24 cellular contexts compared by ENCODE assay signal in the genomic region with DNA sequence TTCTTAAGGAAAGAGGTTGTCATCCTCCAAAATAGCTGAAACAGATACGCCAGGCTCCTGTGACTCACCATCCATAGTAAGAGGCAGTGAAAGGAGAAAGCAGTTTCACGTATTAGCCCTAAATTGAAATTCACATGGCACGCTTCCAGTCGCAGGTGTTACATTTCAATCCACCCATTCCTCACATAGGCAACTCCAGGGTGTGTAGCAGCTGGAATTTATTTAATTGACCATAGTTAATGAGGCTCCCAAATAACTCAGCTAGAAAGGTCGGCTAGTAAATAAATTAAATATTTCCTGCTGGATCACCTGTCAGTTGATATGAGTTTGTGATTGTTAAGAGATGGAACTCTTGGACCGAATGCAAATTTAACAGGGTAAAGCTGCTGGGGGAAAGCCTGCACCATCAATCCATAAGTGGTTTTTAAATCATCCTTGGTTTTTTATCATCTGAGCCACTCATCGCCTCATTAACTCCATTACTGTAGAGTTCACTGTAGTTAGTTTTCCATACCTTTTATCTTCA. TPM values are rescaled to one million over a fixed set of nuclear protein-coding genes. Genes with fewer than 3 reads are reported as not detected.
DNase-seq lines count a peak whose midpoint lies in the region; FAIRE-seq and TF ChIP-seq lines count a peak whose summit lies in the region.
"Had no signal": no experiment of that assay in that cellular context is flagged by ENCODE, and none has a peak within 500 bp of the region (broad histone marks: within the 10 kb centered on the region; RNA-seq: fewer than 3 reads in every experiment).

No MANE protein-coding gene starts in this region.

- no peak for TF ChIP-seq CTCF in osteoblast (IDR thresholded peaks at IDR 0.05; ENCODE audit: extremely low read depth, low read depth, low read length)

- H2AFZ ChIP-seq in osteoblast (ENCODE audit: low read length): no peak overlapping the region

- H3K79me2 ChIP-seq in osteoblast (ENCODE audit: insufficient read depth, low read length): no peaks in the 10 kb centered on the region

- no peak overlapping the region for H3K4me3 ChIP-seq in osteoblast (ENCODE audit: insufficient read depth, low read length)
- H3K4me3 ChIP-seq: BLaER1, gastrocnemius medialis, lower lobe of right lung, spleen, upper lobe of left lung had no signal

- no peak overlapping the region for H3K27ac ChIP-seq in osteoblast (ENCODE audit: low read depth, low read length)
- H3K27ac ChIP-seq: BLaER1, gastrocnemius medialis, lower lobe of right lung, spleen, upper lobe of left lung had no signal

- no peak overlapping the region for H3K4me2 ChIP-seq in osteoblast (ENCODE audit: insufficient read depth, low read length)
- H3K4me2 ChIP-seq: BLaER1 had no signal

- peaks cover 6% of the 10 kb centered on the region for H3K36me3 ChIP-seq in osteoblast (ENCODE audit: insufficient read depth, low read length)

- H3K4me1 ChIP-seq in osteoblast (ENCODE audit: insufficient read depth, low read length): no peaks in the 10 kb centered on the region
- H3K4me1 ChIP-seq: BLaER1, gastrocnemius medialis had no signal

- H3K27me3 ChIP-seq in osteoblast (ENCODE audit: insufficient read depth, low read length): no peaks in the 10 kb centered on the region
- H3K27me3 ChIP-seq: BLaER1, gastrocnemius medialis, spleen, upper lobe of left lung had no signal

- no peak for FAIRE-seq in urothelium cell line (lab: Jason Lieb, UNC)
- FAIRE-seq: endothelial cell of umbilical vein, GM18507 had no signal

- H4K20me1 ChIP-seq in osteoblast (ENCODE audit: insufficient read depth, low read length): no peaks in the 10 kb centered on the region

- peak; percentile 24 for DNase-seq in NCI-H2029 (lab: John Stamatoyannopoulos, UW)
- no peak for DNase-seq in NCI-H2029 treated with DMSO at 0.1 percent for 48 hours (lab: John Stamatoyannopoulos, UW)
- DNase-seq in NCI-H146 (lab: John Stamatoyannopoulos, UW): peak; percentile 90
- peak; percentile 89 for DNase-seq in NCI-H748 (lab: John Stamatoyannopoulos, UW; ENCODE audit: unreplicated experiment)
- peak; percentile 58 for DNase-seq in osteoblast (ENCODE audit: insufficient read length, low spot score, missing footprints)
- DNase-seq in SHP77 treated with DMSO at 0.1 percent for 48 hours (lab: John Stamatoyannopoulos, UW): no peak
- DNase-seq in urothelium cell line (ENCODE audit: low spot score): no peak
- no peak for DNase-seq in GOT3 (lab: John Stamatoyannopoulos, UW)
- DNase-seq: 8988T; activated effector memory CD4-positive, alpha-beta T cell treated with anti-CD3 and anti-CD28 coated beads, Interleukin-2, amount 50 U/mL, for 16 hours; anterior cingulate cortex; gastrocnemius medialis; lower lobe of right lung; naive B cell; NCI-H82; posterior cingulate gyrus; spleen; stimulated activated naive CD4-positive, alpha-beta T cell treated with Interleukin-2 at 50 U/mL for 16 hours; upper lobe of left lung had no signal

- H3K9me3 ChIP-seq in osteoblast (ENCODE audit: low read depth, low read length): no peaks in the 10 kb centered on the region
- H3K9me3 ChIP-seq: BLaER1, gastrocnemius medialis, lower lobe of right lung, spleen, upper lobe of left lung had no signal

RNA-seq across cellular contexts. Expression of a gene that starts 19.6 kb away (rescaled TPM):
- 13.4 and 15.9 TPM in 2 replicates for total RNA-seq in osteoblast

RNA-seq across cellular contexts. Expression of a gene that starts 19.8 kb away (rescaled TPM):
- 3.5 and 4.7 TPM in 2 replicates for total RNA-seq in osteoblast

RNA-seq across cellular contexts. Expression of a gene that starts 54.1 kb away (rescaled TPM):
- under 0.01 TPM in 1 of 2 replicates, not detected in the other for total RNA-seq in osteoblast
- total RNA-seq: endothelial cell of umbilical vein; gastrocnemius medialis; M059J; T-helper 1 cell treated with Interleukin-12 subunit alpha and Interleukin-12 subunit beta and Interleukin-4 antibody, amounts not matched to agents 30 ng/mL and 1 ng/mL, for 36 hours had no signal

Comparison
In these comparisons a context has a peak if more than half of its experiments do, and no peak if none do; other contexts are left out.
1. DNase-seq: peak in NCI-H2029 (single experiment), NCI-H146 (single experiment), NCI-H748 (single experiment) and osteoblast (single experiment); none in NCI-H2029 treated with DMSO at 0.1 percent for 48 hours (single experiment), SHP77 treated with DMSO at 0.1 percent for 48 hours (single experiment), urothelium cell line (single experiment) and GOT3 (single experiment).